In the genomic region with DNA sequence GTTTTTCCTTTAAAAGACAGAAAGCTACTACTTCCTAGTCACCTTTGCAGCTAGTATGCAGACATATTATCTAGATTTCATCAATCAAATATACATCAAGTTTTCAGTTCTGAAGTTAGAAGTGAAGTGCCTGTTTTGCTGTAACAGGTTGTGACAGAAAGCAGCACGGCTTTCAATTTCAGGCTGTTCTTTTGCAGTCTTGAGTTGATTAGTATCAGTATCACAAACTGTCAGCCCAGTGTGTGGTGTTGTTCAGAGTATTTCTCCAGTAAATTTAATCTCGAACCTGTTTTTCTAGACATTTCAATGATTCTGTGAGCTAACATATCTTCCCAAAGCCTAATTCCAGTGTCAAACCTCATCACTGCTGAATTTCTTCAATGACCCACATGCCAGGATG, we compare ENCODE assay signal across 29 cellular contexts.
"Had no signal": no experiment of that assay in that cellular context is flagged by ENCODE, and none has a peak within 500 bp of the region (broad histone marks: within the 10 kb centered on the region; RNA-seq: fewer than 3 reads in every experiment).

No MANE protein-coding gene starts in this region.

- H3K4me1 ChIP-seq: Peyer's patch, SJSA1 had no signal

- H3K36me3 ChIP-seq: Peyer's patch, SJSA1 had no signal

- H3K9me3 ChIP-seq: Peyer's patch, SJSA1 had no signal

- H3K4me3 ChIP-seq: Peyer's patch, SJSA1, SK-N-MC had no signal

- DNase-seq: Karpas-422, MM.1S, MV-4-11, NCI-H1092, NCI-H1105, NCI-H1417 treated with DMSO at 0.1 percent for 48 hours, NCI-H1436 treated with DMSO at 0.1 percent for 48 hours, NCI-H1694 treated with DMSO at 0.1 percent for 48 hours, NCI-H187 treated with DMSO at 0.1 percent for 48 hours, NCI-H2029, NCI-H2081, NCI-H2171 treated with DMSO at 0.1 percent for 48 hours, NCI-H2227 treated with DMSO at 0.1 percent for 48 hours, NCI-H345, NCI-H446, NCI-H510A treated with DMSO at 0.1 percent for 48 hours, NCI-H524 treated with DMSO at 0.1 percent for 48 hours, NCI-H526 treated with DMSO at 0.1 percent for 48 hours, NCI-H774, PC-3, Peyer's patch, Right ventricle myocardium superior, RPMI8226, SHP77 treated with DMSO at 0.1 percent for 48 hours, T-cell had no signal

- H3K9ac ChIP-seq: KMS-11 had no signal

- H3K27ac ChIP-seq: KMS-11, Peyer's patch, SJSA1, SK-N-MC had no signal

- H3K27me3 ChIP-seq: Peyer's patch, SJSA1 had no signal

- ATAC-seq: PC-3, SK-N-SH treated with all-trans-retinoic acid at 6 μM for 48 hours, T-cell had no signal

- H3K4me2 ChIP-seq: KMS-11 had no signal
